Comparison of ENCODE assay signal across 1 cellular context in the genomic region with DNA sequence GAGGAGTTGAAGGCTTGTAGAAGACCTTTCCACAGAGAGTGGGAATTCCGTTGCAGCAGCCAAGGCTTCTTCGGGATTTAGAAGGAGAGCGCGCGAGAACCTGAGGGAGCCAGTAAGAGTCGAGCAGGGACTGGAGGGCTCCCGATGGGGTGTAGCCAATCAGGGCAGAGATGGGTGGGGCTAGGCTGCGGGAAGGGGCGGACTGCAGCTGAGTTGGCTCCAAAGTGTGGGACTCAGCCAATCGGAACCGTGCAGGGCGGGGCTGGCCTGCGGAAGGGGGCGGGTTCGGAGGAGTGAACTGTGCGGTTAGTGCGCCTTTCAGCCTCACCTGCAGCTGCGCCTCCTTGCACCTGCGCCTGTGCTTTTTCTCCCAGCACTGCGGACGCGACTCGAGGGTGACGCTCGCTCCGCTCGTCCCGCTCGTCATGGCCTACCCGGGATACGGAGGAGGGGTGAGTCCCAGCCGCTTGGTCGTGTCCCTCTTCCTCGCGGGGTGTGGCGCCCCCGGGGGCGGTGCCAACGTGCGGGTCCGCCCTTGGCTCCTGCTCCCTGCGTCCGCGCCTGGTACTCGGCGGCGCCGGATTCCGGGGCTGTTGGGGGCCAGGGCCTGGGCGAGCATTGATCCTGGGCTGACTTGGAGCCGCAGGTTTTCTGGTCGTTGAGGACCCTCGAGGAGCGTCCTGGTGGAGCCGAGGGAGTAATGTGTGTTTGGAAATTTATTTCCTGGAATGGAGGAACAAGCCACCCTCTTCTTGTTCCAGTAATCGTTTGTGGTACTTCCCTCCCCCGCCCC.
TF ChIP-seq lines count a peak whose summit lies in the region.

A gene with protein sequence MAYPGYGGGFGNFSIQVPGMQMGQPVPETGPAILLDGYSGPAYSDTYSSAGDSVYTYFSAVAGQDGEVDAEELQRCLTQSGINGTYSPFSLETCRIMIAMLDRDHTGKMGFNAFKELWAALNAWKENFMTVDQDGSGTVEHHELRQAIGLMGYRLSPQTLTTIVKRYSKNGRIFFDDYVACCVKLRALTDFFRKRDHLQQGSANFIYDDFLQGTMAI (plus strand): TSS at position 309 of the 793 bp plus-strand sequence. CDS start 117 bp downstream, at position 426.

TF ChIP-seq in WTC11, 78 proteins besides CTCF, POLR2A, EP300 and RAD21 (continued from another document and continues in another):
- TF ChIP-seq, protein P1, sequence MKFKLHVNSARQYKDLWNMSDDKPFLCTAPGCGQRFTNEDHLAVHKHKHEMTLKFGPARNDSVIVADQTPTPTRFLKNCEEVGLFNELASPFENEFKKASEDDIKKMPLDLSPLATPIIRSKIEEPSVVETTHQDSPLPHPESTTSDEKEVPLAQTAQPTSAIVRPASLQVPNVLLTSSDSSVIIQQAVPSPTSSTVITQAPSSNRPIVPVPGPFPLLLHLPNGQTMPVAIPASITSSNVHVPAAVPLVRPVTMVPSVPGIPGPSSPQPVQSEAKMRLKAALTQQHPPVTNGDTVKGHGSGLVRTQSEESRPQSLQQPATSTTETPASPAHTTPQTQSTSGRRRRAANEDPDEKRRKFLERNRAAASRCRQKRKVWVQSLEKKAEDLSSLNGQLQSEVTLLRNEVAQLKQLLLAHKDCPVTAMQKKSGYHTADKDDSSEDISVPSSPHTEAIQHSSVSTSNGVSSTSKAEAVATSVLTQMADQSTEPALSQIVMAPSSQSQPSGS (CRISPR knock-in tag; IDR thresholded peaks at IDR 0.05; ENCODE audit: borderline replicate concordance, low read depth), result no peak
- TF ChIP-seq FOXP1 (CRISPR knock-in tag; IDR thresholded peaks at IDR 0.05; ENCODE audit: borderline replicate concordance), result no peak
- no peak for TF ChIP-seq RELA (CRISPR knock-in tag; IDR thresholded peaks at IDR 0.05; ENCODE audit: borderline replicate concordance)
- TF ChIP-seq, protein P2, sequence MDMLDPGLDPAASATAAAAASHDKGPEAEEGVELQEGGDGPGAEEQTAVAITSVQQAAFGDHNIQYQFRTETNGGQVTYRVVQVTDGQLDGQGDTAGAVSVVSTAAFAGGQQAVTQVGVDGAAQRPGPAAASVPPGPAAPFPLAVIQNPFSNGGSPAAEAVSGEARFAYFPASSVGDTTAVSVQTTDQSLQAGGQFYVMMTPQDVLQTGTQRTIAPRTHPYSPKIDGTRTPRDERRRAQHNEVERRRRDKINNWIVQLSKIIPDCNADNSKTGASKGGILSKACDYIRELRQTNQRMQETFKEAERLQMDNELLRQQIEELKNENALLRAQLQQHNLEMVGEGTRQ (CRISPR knock-in tag; IDR thresholded peaks at IDR 0.05), result no peak
- 0 out of 2 replicates have a peak, but pooled peaks have one; percentile 37 for TF ChIP-seq SMAD3 (CRISPR knock-in tag; IDR thresholded peaks at IDR 0.05; ENCODE audit: borderline replicate concordance)
- TF ChIP-seq, protein P3, sequence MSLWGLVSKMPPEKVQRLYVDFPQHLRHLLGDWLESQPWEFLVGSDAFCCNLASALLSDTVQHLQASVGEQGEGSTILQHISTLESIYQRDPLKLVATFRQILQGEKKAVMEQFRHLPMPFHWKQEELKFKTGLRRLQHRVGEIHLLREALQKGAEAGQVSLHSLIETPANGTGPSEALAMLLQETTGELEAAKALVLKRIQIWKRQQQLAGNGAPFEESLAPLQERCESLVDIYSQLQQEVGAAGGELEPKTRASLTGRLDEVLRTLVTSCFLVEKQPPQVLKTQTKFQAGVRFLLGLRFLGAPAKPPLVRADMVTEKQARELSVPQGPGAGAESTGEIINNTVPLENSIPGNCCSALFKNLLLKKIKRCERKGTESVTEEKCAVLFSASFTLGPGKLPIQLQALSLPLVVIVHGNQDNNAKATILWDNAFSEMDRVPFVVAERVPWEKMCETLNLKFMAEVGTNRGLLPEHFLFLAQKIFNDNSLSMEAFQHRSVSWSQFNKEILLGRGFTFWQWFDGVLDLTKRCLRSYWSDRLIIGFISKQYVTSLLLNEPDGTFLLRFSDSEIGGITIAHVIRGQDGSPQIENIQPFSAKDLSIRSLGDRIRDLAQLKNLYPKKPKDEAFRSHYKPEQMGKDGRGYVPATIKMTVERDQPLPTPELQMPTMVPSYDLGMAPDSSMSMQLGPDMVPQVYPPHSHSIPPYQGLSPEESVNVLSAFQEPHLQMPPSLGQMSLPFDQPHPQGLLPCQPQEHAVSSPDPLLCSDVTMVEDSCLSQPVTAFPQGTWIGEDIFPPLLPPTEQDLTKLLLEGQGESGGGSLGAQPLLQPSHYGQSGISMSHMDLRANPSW (CRISPR knock-in tag; conservative IDR thresholded peaks at IDR 0.05; ENCODE audit: low read depth), result no peak; the same call in 1 of the 2 replicates
- peak; percentile 70 for TF ChIP-seq NFYB (CRISPR knock-in tag; conservative IDR thresholded peaks at IDR 0.05; ENCODE audit: low read depth)
- TF ChIP-seq, protein P4, sequence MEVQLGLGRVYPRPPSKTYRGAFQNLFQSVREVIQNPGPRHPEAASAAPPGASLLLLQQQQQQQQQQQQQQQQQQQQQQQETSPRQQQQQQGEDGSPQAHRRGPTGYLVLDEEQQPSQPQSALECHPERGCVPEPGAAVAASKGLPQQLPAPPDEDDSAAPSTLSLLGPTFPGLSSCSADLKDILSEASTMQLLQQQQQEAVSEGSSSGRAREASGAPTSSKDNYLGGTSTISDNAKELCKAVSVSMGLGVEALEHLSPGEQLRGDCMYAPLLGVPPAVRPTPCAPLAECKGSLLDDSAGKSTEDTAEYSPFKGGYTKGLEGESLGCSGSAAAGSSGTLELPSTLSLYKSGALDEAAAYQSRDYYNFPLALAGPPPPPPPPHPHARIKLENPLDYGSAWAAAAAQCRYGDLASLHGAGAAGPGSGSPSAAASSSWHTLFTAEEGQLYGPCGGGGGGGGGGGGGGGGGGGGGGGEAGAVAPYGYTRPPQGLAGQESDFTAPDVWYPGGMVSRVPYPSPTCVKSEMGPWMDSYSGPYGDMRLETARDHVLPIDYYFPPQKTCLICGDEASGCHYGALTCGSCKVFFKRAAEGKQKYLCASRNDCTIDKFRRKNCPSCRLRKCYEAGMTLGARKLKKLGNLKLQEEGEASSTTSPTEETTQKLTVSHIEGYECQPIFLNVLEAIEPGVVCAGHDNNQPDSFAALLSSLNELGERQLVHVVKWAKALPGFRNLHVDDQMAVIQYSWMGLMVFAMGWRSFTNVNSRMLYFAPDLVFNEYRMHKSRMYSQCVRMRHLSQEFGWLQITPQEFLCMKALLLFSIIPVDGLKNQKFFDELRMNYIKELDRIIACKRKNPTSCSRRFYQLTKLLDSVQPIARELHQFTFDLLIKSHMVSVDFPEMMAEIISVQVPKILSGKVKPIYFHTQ (CRISPR knock-in tag; IDR thresholded peaks at IDR 0.05), result no peak
- peak; percentile 96 for TF ChIP-seq SP1 (CRISPR knock-in tag; conservative IDR thresholded peaks at IDR 0.05)
- no peak for TF ChIP-seq CREB1 (CRISPR knock-in tag; IDR thresholded peaks at IDR 0.05)
- TF ChIP-seq KAT7 (CRISPR knock-in tag; IDR thresholded peaks at IDR 0.05; ENCODE audit: borderline replicate concordance), result 0 out of 2 replicates have a peak, but pooled peaks have one; percentile 29
- TF ChIP-seq, protein P5, sequence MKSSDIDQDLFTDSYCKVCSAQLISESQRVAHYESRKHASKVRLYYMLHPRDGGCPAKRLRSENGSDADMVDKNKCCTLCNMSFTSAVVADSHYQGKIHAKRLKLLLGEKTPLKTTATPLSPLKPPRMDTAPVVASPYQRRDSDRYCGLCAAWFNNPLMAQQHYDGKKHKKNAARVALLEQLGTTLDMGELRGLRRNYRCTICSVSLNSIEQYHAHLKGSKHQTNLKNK (CRISPR knock-in tag; IDR thresholded peaks at IDR 0.05), result no peak
- TF ChIP-seq, protein P6, sequence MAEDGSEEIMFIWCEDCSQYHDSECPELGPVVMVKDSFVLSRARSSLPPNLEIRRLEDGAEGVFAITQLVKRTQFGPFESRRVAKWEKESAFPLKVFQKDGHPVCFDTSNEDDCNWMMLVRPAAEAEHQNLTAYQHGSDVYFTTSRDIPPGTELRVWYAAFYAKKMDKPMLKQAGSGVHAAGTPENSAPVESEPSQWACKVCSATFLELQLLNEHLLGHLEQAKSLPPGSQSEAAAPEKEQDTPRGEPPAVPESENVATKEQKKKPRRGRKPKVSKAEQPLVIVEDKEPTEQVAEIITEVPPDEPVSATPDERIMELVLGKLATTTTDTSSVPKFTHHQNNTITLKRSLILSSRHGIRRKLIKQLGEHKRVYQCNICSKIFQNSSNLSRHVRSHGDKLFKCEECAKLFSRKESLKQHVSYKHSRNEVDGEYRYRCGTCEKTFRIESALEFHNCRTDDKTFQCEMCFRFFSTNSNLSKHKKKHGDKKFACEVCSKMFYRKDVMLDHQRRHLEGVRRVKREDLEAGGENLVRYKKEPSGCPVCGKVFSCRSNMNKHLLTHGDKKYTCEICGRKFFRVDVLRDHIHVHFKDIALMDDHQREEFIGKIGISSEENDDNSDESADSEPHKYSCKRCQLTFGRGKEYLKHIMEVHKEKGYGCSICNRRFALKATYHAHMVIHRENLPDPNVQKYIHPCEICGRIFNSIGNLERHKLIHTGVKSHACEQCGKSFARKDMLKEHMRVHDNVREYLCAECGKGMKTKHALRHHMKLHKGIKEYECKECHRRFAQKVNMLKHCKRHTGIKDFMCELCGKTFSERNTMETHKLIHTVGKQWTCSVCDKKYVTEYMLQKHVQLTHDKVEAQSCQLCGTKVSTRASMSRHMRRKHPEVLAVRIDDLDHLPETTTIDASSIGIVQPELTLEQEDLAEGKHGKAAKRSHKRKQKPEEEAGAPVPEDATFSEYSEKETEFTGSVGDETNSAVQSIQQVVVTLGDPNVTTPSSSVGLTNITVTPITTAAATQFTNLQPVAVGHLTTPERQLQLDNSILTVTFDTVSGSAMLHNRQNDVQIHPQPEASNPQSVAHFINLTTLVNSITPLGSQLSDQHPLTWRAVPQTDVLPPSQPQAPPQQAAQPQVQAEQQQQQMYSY (CRISPR knock-in tag; IDR thresholded peaks at IDR 0.05), result peak; percentile 83
- TF ChIP-seq, protein P7, sequence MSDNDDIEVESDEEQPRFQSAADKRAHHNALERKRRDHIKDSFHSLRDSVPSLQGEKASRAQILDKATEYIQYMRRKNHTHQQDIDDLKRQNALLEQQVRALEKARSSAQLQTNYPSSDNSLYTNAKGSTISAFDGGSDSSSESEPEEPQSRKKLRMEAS (CRISPR knock-in tag; IDR thresholded peaks at IDR 0.05), result peak; percentile 84
- TF ChIP-seq, protein P8, sequence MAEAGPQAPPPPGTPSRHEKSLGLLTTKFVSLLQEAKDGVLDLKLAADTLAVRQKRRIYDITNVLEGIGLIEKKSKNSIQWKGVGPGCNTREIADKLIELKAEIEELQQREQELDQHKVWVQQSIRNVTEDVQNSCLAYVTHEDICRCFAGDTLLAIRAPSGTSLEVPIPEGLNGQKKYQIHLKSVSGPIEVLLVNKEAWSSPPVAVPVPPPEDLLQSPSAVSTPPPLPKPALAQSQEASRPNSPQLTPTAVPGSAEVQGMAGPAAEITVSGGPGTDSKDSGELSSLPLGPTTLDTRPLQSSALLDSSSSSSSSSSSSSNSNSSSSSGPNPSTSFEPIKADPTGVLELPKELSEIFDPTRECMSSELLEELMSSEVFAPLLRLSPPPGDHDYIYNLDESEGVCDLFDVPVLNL (CRISPR knock-in tag; IDR thresholded peaks at IDR 0.05; ENCODE audit: borderline replicate concordance, low read depth), result no peak
- TF ChIP-seq, protein P9, sequence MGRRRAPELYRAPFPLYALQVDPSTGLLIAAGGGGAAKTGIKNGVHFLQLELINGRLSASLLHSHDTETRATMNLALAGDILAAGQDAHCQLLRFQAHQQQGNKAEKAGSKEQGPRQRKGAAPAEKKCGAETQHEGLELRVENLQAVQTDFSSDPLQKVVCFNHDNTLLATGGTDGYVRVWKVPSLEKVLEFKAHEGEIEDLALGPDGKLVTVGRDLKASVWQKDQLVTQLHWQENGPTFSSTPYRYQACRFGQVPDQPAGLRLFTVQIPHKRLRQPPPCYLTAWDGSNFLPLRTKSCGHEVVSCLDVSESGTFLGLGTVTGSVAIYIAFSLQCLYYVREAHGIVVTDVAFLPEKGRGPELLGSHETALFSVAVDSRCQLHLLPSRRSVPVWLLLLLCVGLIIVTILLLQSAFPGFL (CRISPR knock-in tag; IDR thresholded peaks at IDR 0.05; ENCODE audit: borderline replicate concordance), result no peak
- TF ChIP-seq, protein P10, sequence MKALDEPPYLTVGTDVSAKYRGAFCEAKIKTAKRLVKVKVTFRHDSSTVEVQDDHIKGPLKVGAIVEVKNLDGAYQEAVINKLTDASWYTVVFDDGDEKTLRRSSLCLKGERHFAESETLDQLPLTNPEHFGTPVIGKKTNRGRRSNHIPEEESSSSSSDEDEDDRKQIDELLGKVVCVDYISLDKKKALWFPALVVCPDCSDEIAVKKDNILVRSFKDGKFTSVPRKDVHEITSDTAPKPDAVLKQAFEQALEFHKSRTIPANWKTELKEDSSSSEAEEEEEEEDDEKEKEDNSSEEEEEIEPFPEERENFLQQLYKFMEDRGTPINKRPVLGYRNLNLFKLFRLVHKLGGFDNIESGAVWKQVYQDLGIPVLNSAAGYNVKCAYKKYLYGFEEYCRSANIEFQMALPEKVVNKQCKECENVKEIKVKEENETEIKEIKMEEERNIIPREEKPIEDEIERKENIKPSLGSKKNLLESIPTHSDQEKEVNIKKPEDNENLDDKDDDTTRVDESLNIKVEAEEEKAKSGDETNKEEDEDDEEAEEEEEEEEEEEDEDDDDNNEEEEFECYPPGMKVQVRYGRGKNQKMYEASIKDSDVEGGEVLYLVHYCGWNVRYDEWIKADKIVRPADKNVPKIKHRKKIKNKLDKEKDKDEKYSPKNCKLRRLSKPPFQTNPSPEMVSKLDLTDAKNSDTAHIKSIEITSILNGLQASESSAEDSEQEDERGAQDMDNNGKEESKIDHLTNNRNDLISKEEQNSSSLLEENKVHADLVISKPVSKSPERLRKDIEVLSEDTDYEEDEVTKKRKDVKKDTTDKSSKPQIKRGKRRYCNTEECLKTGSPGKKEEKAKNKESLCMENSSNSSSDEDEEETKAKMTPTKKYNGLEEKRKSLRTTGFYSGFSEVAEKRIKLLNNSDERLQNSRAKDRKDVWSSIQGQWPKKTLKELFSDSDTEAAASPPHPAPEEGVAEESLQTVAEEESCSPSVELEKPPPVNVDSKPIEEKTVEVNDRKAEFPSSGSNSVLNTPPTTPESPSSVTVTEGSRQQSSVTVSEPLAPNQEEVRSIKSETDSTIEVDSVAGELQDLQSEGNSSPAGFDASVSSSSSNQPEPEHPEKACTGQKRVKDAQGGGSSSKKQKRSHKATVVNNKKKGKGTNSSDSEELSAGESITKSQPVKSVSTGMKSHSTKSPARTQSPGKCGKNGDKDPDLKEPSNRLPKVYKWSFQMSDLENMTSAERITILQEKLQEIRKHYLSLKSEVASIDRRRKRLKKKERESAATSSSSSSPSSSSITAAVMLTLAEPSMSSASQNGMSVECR (CRISPR knock-in tag; IDR thresholded peaks at IDR 0.05; ENCODE audit: borderline replicate concordance), result no peak; the same call in 1 of the 2 replicates
- TF ChIP-seq NR2C2 (CRISPR knock-in tag; IDR thresholded peaks at IDR 0.05), result no peak
- no peak for TF ChIP-seq JAZF1 (CRISPR knock-in tag; IDR thresholded peaks at IDR 0.05)
- TF ChIP-seq SMAD4 (CRISPR knock-in tag; IDR thresholded peaks at IDR 0.05), result no peak
- TF ChIP-seq ZNF396 (CRISPR knock-in tag; IDR thresholded peaks at IDR 0.05; ENCODE audit: borderline replicate concordance), result no peak
- peak; percentile 64; the same call in 1 of the 2 replicates for TF ChIP-seq TP53 (CRISPR knock-in tag; IDR thresholded peaks at IDR 0.05)
- TF ChIP-seq, protein P11, sequence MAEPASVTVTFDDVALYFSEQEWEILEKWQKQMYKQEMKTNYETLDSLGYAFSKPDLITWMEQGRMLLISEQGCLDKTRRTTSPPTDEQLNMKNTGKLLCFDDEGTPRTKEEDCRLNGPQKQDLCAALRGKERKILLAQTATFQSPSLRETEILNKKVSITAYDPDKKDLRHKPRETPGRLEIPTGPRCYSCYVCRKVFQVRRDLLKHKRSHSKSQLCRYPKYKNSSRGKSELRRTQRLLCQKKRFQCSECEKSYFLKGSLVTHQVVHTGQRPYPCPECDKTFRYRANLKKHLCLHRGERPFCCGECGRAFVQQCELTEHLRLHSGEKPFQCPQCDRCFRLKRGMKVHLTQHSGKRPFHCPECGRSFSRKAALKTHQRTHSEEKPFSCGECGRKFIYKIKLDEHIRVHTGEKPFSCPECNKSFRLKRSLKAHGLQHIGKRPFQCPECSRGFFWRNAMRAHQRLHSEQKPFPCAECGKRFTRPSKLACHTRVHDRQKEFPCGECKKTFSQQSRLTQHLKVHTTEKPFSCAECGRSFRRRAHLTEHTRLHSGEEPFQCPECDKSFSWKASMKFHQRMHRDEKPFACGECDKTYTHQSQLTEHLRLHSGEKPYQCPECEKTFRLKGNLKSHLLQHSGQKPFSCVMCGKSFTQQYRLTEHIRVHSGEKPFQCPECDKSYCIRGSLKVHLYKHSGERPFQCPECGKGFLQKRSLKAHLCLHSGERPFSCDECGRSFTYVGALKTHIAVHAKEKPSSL (CRISPR knock-in tag; conservative IDR thresholded peaks at IDR 0.05), result no peak
